13 cellular contexts compared by ENCODE assay signal in the genomic region with DNA sequence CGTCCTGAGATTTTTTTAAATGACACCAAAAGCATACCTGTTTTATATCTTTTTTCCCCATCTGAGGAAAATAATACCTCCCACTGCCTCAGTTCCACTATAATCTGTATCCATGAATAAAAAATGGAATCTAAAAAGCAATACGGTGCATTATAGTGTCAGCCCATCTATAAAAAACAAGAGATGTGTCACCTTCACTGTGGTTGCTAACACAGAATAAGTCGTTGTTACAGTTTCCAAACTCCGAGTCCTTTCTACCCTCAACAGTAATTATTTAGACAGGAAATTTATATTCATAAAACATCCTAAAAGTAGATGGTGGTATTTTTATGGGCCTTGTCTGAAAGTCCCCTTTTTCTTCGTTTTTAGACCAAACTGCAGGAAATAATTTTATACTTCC.
"Had no signal": no experiment of that assay in that cellular context is flagged by ENCODE, and none has a peak within 500 bp of the region (broad histone marks: within the 10 kb centered on the region; RNA-seq: fewer than 3 reads in every experiment).

No MANE protein-coding gene starts in this region.

- H2AFZ ChIP-seq: parathyroid adenoma had no signal

- DNase-seq: activated CD4-positive, alpha-beta T cell treated with anti-CD3 and anti-CD28 coated beads, Interleukin-2, amount 10 ng/mL, durations not matched to agents 24 days and 14 days; activated CD8-positive, alpha-beta memory T cell treated with anti-CD3 and anti-CD28 coated beads, Interleukin-2, amount 50 U/mL, for 4 hours; activated naive CD4-positive, alpha-beta T cell; effector CD8-positive, alpha-beta T cell; left colon; lower lobe of right lung; right lobe of liver; small intestine; stimulated activated CD4-positive, alpha-beta T cell treated with anti-CD3 and anti-CD28 coated beads, Interleukin-15, amount 100 ng/mL, for 24 hours; stimulated activated CD4-positive, alpha-beta T cell treated with anti-CD3 and anti-CD28 coated beads, Interleukin-2, amount 100 ng/mL, for 48 hours had no signal

- H3K9me3 ChIP-seq: lower lobe of right lung, right lobe of liver had no signal

- H3K27me3 Mint-ChIP-seq: activated CD4-positive, alpha-beta T cell treated with anti-CD3 and anti-CD28 coated beads, Interleukin-2, amount 10 ng/mL, durations not matched to agents 24 days and 14 days had no signal

- H3K9ac ChIP-seq: parathyroid adenoma had no signal

- H3K4me1 ChIP-seq: parathyroid adenoma had no signal

- H3K4me3 ChIP-seq: lower lobe of right lung, right lobe of liver had no signal

- H3K9me3 Mint-ChIP-seq: activated CD4-positive, alpha-beta T cell treated with anti-CD3 and anti-CD28 coated beads, Interleukin-2, amount 10 ng/mL, durations not matched to agents 24 days and 14 days had no signal

- ATAC-seq: left colon, lower lobe of right lung, right lobe of liver had no signal

- H3K79me2 ChIP-seq: parathyroid adenoma had no signal

- H3K27ac ChIP-seq: lower lobe of right lung, parathyroid adenoma, right lobe of liver had no signal

- H3K27me3 ChIP-seq: right lobe of liver had no signal

- H3K36me3 ChIP-seq: right lobe of liver had no signal

- H3K4me3 Mint-ChIP-seq: activated CD4-positive, alpha-beta T cell treated with anti-CD3 and anti-CD28 coated beads, Interleukin-2, amount 10 ng/mL, durations not matched to agents 24 days and 14 days; activated T-helper 1 cell treated with anti-CD3 and anti-CD28 coated beads, Interleukin-12 subunit alpha, Interleukin-12 subunit beta, Interleukin-2, Interleukin-4 antibody, amounts not matched to agents 30 ng/mL and 10 ng/mL and 1 ng/mL, durations not matched to agents 14 hours and 24 hours and 36 hours; nephron had no signal
